ENCODE assay signal across 8 cellular contexts in the genomic region with DNA sequence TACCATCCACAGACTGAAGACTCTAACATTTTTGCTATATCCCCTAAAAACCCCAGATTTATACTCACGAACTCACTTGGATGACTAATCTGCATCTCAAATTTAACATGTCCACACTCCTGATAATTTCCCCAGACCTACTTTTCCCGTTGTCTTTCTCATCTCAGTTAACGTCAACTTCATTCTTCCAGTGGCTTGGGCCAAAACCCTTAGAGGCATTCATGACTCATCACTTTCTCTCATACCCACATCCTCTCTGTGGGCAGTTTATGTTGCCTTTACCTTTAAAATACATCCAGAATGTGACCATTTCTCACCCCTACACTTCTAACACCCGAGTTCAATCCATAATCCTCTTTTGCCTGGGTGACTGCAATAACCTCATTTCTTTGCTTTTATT.
DNase-seq lines count a peak whose midpoint lies in the region; ATAC-seq and TF ChIP-seq lines count a peak whose summit lies in the region.

No MANE protein-coding gene starts in this region.

- H3F3A ChIP-seq in GM23338 (replicated peaks; ENCODE audit: low read depth) = no peaks in the 10 kb centered on the region

- no peak overlapping the region for H3K27ac ChIP-seq in BLaER1 treated with 17β-estradiol and CSF1 and Interleukin-3, amounts not matched to agents 10 nM and 100 nM
- H3K27ac ChIP-seq in GM23338 (ENCODE audit: low read depth) = 0 out of 2 replicates have a peak overlapping the region, but pooled peaks have one; percentile 12
- peak overlapping the region in 53 of 59 donors; percentile 3 to 98 (median 93) for H3K27ac ChIP-seq in dorsolateral prefrontal cortex
- H3K27ac ChIP-seq in adrenal gland = no peak overlapping the region

- no peak overlapping the region for H3K4me3 Mint-ChIP-seq in GM23338

- H3K9me2 ChIP-seq in GM23338 (ENCODE audit: insufficient read depth) = no peaks in the 10 kb centered on the region

- H3K36me3 ChIP-seq in BLaER1 treated with 17β-estradiol and CSF1 and Interleukin-3, amounts not matched to agents 10 nM and 100 nM = no peaks in the 10 kb centered on the region
- H3K36me3 ChIP-seq in GM23338 (ENCODE audit: insufficient read depth) (no peaks in the 10 kb centered on the region), MG63 (no peaks in the 10 kb centered on the region), adrenal gland (replicated peaks in 1 of 2) (no peaks in the 10 kb centered on the region)

- H3K9me3 Mint-ChIP-seq in GM23338 = no peaks in the 10 kb centered on the region

- no peaks in the 10 kb centered on the region for H3K27me3 ChIP-seq in BLaER1 treated with 17β-estradiol and CSF1 and Interleukin-3, amounts not matched to agents 10 nM and 100 nM
- H3K27me3 ChIP-seq in GM23338 (ENCODE audit: insufficient read depth) (no peaks in the 10 kb centered on the region), MG63 (no peaks in the 10 kb centered on the region), dorsolateral prefrontal cortex (no peaks in the 10 kb centered on the region), adrenal gland (no peaks in the 10 kb centered on the region)

- TF ChIP-seq CTCF in GM23338 (conservative IDR thresholded peaks at IDR 0.05; ENCODE audit: low read depth in 2 of 2) (no peak), dorsolateral prefrontal cortex (IDR thresholded peaks at IDR 0.05 in 54 of 56, conservative IDR thresholded peaks at IDR 0.05 in 2 of 56; ENCODE audit: low read depth in 1 of 56, partially characterized antibody in 56 of 56) (no peak), adrenal gland (IDR thresholded peaks at IDR 0.05) (no peak)

- 73 to 79% (median 76%) methylated on average over 4 of the region's 4 CpGs for WGBS in adrenal gland, 4 donors

- no peaks in the 10 kb centered on the region for H4K20me1 ChIP-seq in BLaER1 treated with 17β-estradiol and CSF1 and Interleukin-3, amounts not matched to agents 10 nM and 100 nM
- no peaks in the 10 kb centered on the region for H4K20me1 ChIP-seq in GM23338 (replicated peaks; ENCODE audit: insufficient read depth)

- ATAC-seq in GM23338 = no peak

- TF ChIP-seq POLR2A in adrenal gland (IDR thresholded peaks at IDR 0.05) = no peak

- intact Hi-C loops in dorsolateral prefrontal cortex (cut with DNase I) (loop anchor here (5.0 to 10.0 kb wide), 3 partner anchors 94 to 361 kb away; partner anchors contain the start of gene EDIL3 (in 1 of the 2)), adrenal gland (cut with DNase I) (loop anchor here in 1 of 2 donors (10.0 kb wide), 1 partner anchor 97 kb away; the partner anchor contains the start of gene EDIL3)

- no peak for DNase-seq in GM23338 (ENCODE audit: low spot score)
- DNase-seq in MG63 = peak; percentile 62
- DNase-seq in dorsolateral prefrontal cortex = no peak
- no peak for DNase-seq in NCI-H128 (lab: John Stamatoyannopoulos, UW; ENCODE audit: unreplicated experiment)
- no peak for DNase-seq in activated CD8-positive, alpha-beta memory T cell treated with anti-CD3 and anti-CD28 coated beads, Interleukin-2, amount 50 U/mL, for 48 hours
- DNase-seq in adrenal gland = no peak
- DNase-seq in stimulated activated CD4-positive, alpha-beta T cell treated with anti-CD3 and anti-CD28 coated beads, Interleukin-15, amount 100 ng/mL, for 24 hours = no peak

- H3K4me3 ChIP-seq in BLaER1 treated with 17β-estradiol and CSF1 and Interleukin-3, amounts not matched to agents 10 nM and 100 nM = no peak overlapping the region
- no peak overlapping the region for H3K4me3 ChIP-seq in GM23338
- no peak overlapping the region for H3K4me3 ChIP-seq in MG63
- H3K4me3 ChIP-seq in dorsolateral prefrontal cortex = no peak overlapping the region
- H3K4me3 ChIP-seq in adrenal gland = no peak overlapping the region

- no peak overlapping the region for H2AFZ ChIP-seq in GM23338

- H3K9me3 ChIP-seq in BLaER1 treated with 17β-estradiol and CSF1 and Interleukin-3, amounts not matched to agents 10 nM and 100 nM (replicated peaks in 1 of 11) = no peaks in the 10 kb centered on the region
- no peaks in the 10 kb centered on the region for H3K9me3 ChIP-seq in MG63
- H3K9me3 ChIP-seq in adrenal gland (replicated peaks in 1 of 3) = no peaks in the 10 kb centered on the region

- H3K36me3 Mint-ChIP-seq in GM23338 (ENCODE audit: low read depth) = no peaks in the 10 kb centered on the region

- peak overlapping the region in 8 of 11 experiments; percentile 4 to 72 (median 37); a peak in 11 of 22 replicates for H3K4me2 ChIP-seq in BLaER1 treated with 17β-estradiol and CSF1 and Interleukin-3, amounts not matched to agents 10 nM and 100 nM
- no peak overlapping the region; the same call in 1 of the 2 replicates for H3K4me2 ChIP-seq in GM23338

- H3K4me1 ChIP-seq in BLaER1 treated with 17β-estradiol and CSF1 and Interleukin-3, amounts not matched to agents 10 nM and 100 nM = peaks cover 0 to 15% (median 11%) of the 10 kb centered on the region in 10 experiments; a peak in 10 of 20 replicates
- H3K4me1 ChIP-seq in GM23338 (ENCODE audit: insufficient read depth) (peaks cover 27% of the 10 kb centered on the region), adrenal gland (replicated peaks in 1 of 2) (no peaks in the 10 kb centered on the region)

- H3K4me1 Mint-ChIP-seq in GM23338 = peaks cover 24% of the 10 kb centered on the region

- peaks cover 3% of the 10 kb centered on the region; the same call in 1 of the 2 replicates for H3K79me2 ChIP-seq in GM23338 (replicated peaks; ENCODE audit: insufficient read depth)

- H3K27me3 Mint-ChIP-seq in GM23338 (ENCODE audit: insufficient read depth, low read depth, poor library complexity) = peaks cover 2% of the 10 kb centered on the region

- peak overlapping the region; percentile 32 for H3K27ac Mint-ChIP-seq in GM23338

- H3K9ac ChIP-seq in BLaER1 treated with 17β-estradiol and CSF1 and Interleukin-3, amounts not matched to agents 10 nM and 100 nM = no peak overlapping the region

TF ChIP-seq in GM23338, 12 proteins besides CTCF, POLR2A, EP300 and RAD21:
- TF ChIP-seq ZNF331 (CRISPR knock-in tag; IDR thresholded peaks at IDR 0.05; ENCODE audit: low read depth) (no peak), JUNB (IDR thresholded peaks at IDR 0.05; ENCODE audit: unreplicated experiment) (no peak), EZH2 (IDR thresholded peaks at IDR 0.05; ENCODE audit: low read depth, unreplicated experiment) (no peak)

Comparison
In these comparisons a context has a peak if more than half of its experiments do, and no peak if none do; other contexts are left out.
1. H3K27ac ChIP-seq: peak in GM23338 (single experiment) and dorsolateral prefrontal cortex (53 of 59); none in BLaER1 treated with 17β-estradiol and CSF1 and Interleukin-3, amounts not matched to agents 10 nM and 100 nM (0 of 11) and adrenal gland (0 of 5).